ENCODE assay signal across 27 cellular contexts in genomic region chr16:67271446-67271845, GRCh38. TPM values are rescaled to one million over a fixed set of nuclear protein-coding genes. Genes with fewer than 3 reads are reported as not detected.
DNase-seq lines count a peak whose midpoint lies in the region; ATAC-seq, FAIRE-seq and TF ChIP-seq lines count a peak whose summit lies in the region.
"Had no signal": no experiment of that assay in that cellular context is flagged by ENCODE, and none has a peak within 500 bp of the region (broad histone marks: within the 10 kb centered on the region; RNA-seq: fewer than 3 reads in every experiment).

No MANE protein-coding gene starts in this region.

- no peak for TF ChIP-seq RAD21 in A549 (conservative IDR thresholded peaks at IDR 0.05 in 1 of 2, IDR thresholded peaks at IDR 0.05 in 1 of 2)

- no peak for TF ChIP-seq EP300 in A549 (IDR thresholded peaks at IDR 0.05)

- H3K4me1 ChIP-seq in A549 (peaks cover 15% of the 10 kb centered on the region), HUES6 (ENCODE audit: control insufficient read depth, insufficient read depth, low read length) (peaks cover 7% of the 10 kb centered on the region; the same call in 1 of the 2 replicates)
- H3K4me1 ChIP-seq: Peyer's patch had no signal

- intact Hi-C loops in posterior vena cava (cut with DNase I): no loop called here
- intact Hi-C loops in Right ventricle myocardium inferior (cut with DNase I): no loop called here

- FAIRE-seq in A549 (lab: Jason Lieb, UNC): no peak
- FAIRE-seq: GM18507, H54, HTR-8/SVneo had no signal

- peak overlapping the region; percentile 6 for H3K9ac ChIP-seq in HUES6 (ENCODE audit: low read length)
- H3K9ac ChIP-seq: KMS-11 had no signal

- no peak overlapping the region for H3K4me2 ChIP-seq in A549
- H3K4me2 ChIP-seq: KMS-11 had no signal

- TF ChIP-seq POLR2A in A549 (IDR thresholded peaks at IDR 0.05; ENCODE audit: low read length) (no peak), erythroblast (IDR thresholded peaks at IDR 0.05; ENCODE audit: low read length) (peak; percentile 30)

- POLR2A ChIA-PET in A549 (lab: Yijun Ruan, JAX): interaction anchor here (0.9 kb wide), 1 partner anchor 24 kb away, joined by 3 read pairs; the partner anchor contains the start of gene FHOD1

- CTCF ChIA-PET in A549 (lab: Yijun Ruan, JAX): interaction anchor here (0.9 to 4.6 kb wide), 7 partner anchors 7 to 294 kb away, joined by 3 to 25 read pairs (median 8); partner anchors contain the start of gene PLEKHG4

- TF ChIP-seq CTCF in A549 (IDR thresholded peaks at IDR 0.05): no peak

- H3K27ac ChIP-seq in A549 (0 out of 6 replicates have a peak overlapping the region, but pooled peaks of 1 of the 2 experiments have one; percentile 5), HUES6 (ENCODE audit: low read depth, low read length) (no peak overlapping the region)
- H3K27ac ChIP-seq: KMS-11, Peyer's patch, SJCRH30 had no signal

- H3K9me3 ChIP-seq in A549 (no peaks in the 10 kb centered on the region), HUES6 (ENCODE audit: control insufficient read depth, insufficient read depth, low read depth, low read length) (no peaks in the 10 kb centered on the region)
- H3K9me3 ChIP-seq: Peyer's patch, SJCRH30 had no signal

- H3K36me3 ChIP-seq in HUES6 (ENCODE audit: control insufficient read depth, insufficient read depth, low read length): no peaks in the 10 kb centered on the region
- H3K36me3 ChIP-seq: Peyer's patch, SJCRH30 had no signal

- peak; percentile 21 to 26; a peak in 4 of 6 replicates for ATAC-seq in A549
- ATAC-seq in HG03159 (IDR thresholded peaks at IDR 0.05; ENCODE audit: unreplicated experiment): no peak
- no peak for ATAC-seq in Right ventricle myocardium inferior
- ATAC-seq: SK-N-SH treated with all-trans-retinoic acid at 6 μM for 48 hours had no signal

- no peaks in the 10 kb centered on the region for H3K27me3 ChIP-seq in HUES6 (ENCODE audit: control insufficient read depth, insufficient read depth, low read length)
- H3K27me3 ChIP-seq: Peyer's patch, SJCRH30 had no signal

- 87% methylated on average over 4 of the region's 4 CpGs for whole genome bisulfite sequencing in A549 (ENCODE audit: missing lambda C conversion rate)

- DNase-seq in A549 (ENCODE audit: low read depth in 1 of 2, low spot score in 1 of 2) (no peak), erythroblast (lab: John Stamatoyannopoulos, UW) (no peak), posterior vena cava (ENCODE audit: low spot score) (peak; percentile 53), Right ventricle myocardium inferior (ENCODE audit: missing footprints) (no peak), NCI-H2107 treated with DMSO at 0.1 percent for 48 hours (lab: John Stamatoyannopoulos, UW; ENCODE audit: unreplicated experiment) (no peak), T-helper 2 cell (no peak)
- DNase-seq: DMS79 treated with DMSO at 0.1 percent for 48 hours, IMR-90, MM.1S, NCI-H1417, NCI-H1694, NCI-H2029 treated with DMSO at 0.1 percent for 48 hours, NCI-H2227 treated with DMSO at 0.1 percent for 48 hours, NCI-H526 treated with DMSO at 0.1 percent for 48 hours, SJCRH30 had no signal

- H3K4me3 ChIP-seq in A549 (no peak overlapping the region), HUES6 (ENCODE audit: low read depth, low read length) (no peak overlapping the region)
- H3K4me3 ChIP-seq: Peyer's patch, SJCRH30 had no signal

TF ChIP-seq in A549, 52 proteins besides CTCF, POLR2A, EP300 and RAD21:
- TF ChIP-seq TFCP2L1 (CRISPR knock-in tag; IDR thresholded peaks at IDR 0.05): no peak
- TF ChIP-seq FOSL2 (IDR thresholded peaks at IDR 0.05): no peak
- TF ChIP-seq FOSL2 (CRISPR knock-in tag; IDR thresholded peaks at IDR 0.05): no peak
- TF ChIP-seq HES2 (IDR thresholded peaks at IDR 0.05): no peak
- no peak for TF ChIP-seq FOXS1 (CRISPR knock-in tag; IDR thresholded peaks at IDR 0.05)
- no peak for TF ChIP-seq BCL3 (IDR thresholded peaks at IDR 0.05)
- no peak for TF ChIP-seq ESRRA (IDR thresholded peaks at IDR 0.05; ENCODE audit: borderline replicate concordance, low read length)
- TF ChIP-seq MAFK (IDR thresholded peaks at IDR 0.05; ENCODE audit: partially characterized antibody): no peak
- no peak for TF ChIP-seq HEYL (CRISPR knock-in tag; IDR thresholded peaks at IDR 0.05)
- TF ChIP-seq PHF8 (IDR thresholded peaks at IDR 0.05; ENCODE audit: borderline replicate concordance, low read depth): no peak
- no peak for TF ChIP-seq HDAC2 (IDR thresholded peaks at IDR 0.05)
- no peak for TF ChIP-seq MYC (IDR thresholded peaks at IDR 0.05; ENCODE audit: borderline replicate concordance, low read length)

RNA-seq across cellular contexts. Expression of gene PLEKHG4, which starts 7.9 kb away (rescaled TPM):
- polyA plus RNA-seq in A549 (2011; rRNA removed): 10.0 and 17.7 TPM in 2 replicates
- polyA plus RNA-seq in A549 (2012; cell fraction: cytosol; rRNA removed): 16.6 and 21.7 TPM in 2 replicates
- 99.4 and 105 TPM in 2 replicates for polyA plus RNA-seq in A549 (2012; cell fraction: nucleus; rRNA removed)
- 15.6 to 16.6 TPM (median 15.9 TPM) in 3 replicates for polyA plus RNA-seq in A549 (2017; fragmentation: RNase III; extraction: RNeasy Plus Mini Kit Qiagen cat#74134 plus additional on column Dnase treatment)
- 21.7 and 24.1 TPM in 2 replicates for polyA minus RNA-seq in A549 (2011; rRNA and poly(A)+ RNA removed)
- 1 to 10 TPM; 3.2 to 5.4 TPM for total RNA-seq in posterior vena cava
- 1.1 TPM for total RNA-seq in Right ventricle myocardium inferior
- total RNA-seq: SJCRH30 had no signal

RNA-seq across cellular contexts. Expression of gene SLC9A5, which starts 22.7 kb away (rescaled TPM):
- 0.83 and 1.1 TPM in 2 replicates for polyA plus RNA-seq in A549 (2011; rRNA removed)
- 1.2 and 1.3 TPM in 2 replicates for polyA plus RNA-seq in A549 (2012; cell fraction: cytosol; rRNA removed)
- polyA plus RNA-seq in A549 (2012; cell fraction: nucleus; rRNA removed): 8.4 and 9.9 TPM in 2 replicates
- 1.6 to 2.6 TPM (median 2.5 TPM) in 3 replicates for polyA plus RNA-seq in A549 (2017; fragmentation: RNase III; extraction: RNeasy Plus Mini Kit Qiagen cat#74134 plus additional on column Dnase treatment)
- 0.99 and 1.6 TPM in 2 replicates for polyA minus RNA-seq in A549 (2011; rRNA and poly(A)+ RNA removed)
- 1 to 10 TPM in 1 of 2 donors, under 1 TPM in 1; 0.57 to 1.1 TPM for total RNA-seq in posterior vena cava
- 0.84 TPM for total RNA-seq in Right ventricle myocardium inferior
- polyA plus RNA-seq: CD14-positive monocyte; CD8-positive, alpha-beta memory T cell had no signal

RNA-seq across cellular contexts. Expression of gene FHOD1, which starts 24.2 kb away (rescaled TPM):
- polyA plus RNA-seq in A549 (2011; rRNA removed) (16.1 and 18.1 TPM in 2 replicates), A549 (2017; fragmentation: RNase III; extraction: RNeasy Plus Mini Kit Qiagen cat#74134 plus additional on column Dnase treatment) (29.1 to 34.2 TPM (median 33.6 TPM) in 3 replicates)
- polyA plus RNA-seq in A549 (2012; cell fraction: cytosol; rRNA removed): 34.2 and 36.9 TPM in 2 replicates
- 169 and 214 TPM in 2 replicates for polyA plus RNA-seq in A549 (2012; cell fraction: nucleus; rRNA removed)
- 23.2 and 31.8 TPM in 2 replicates for polyA minus RNA-seq in A549 (2011; rRNA and poly(A)+ RNA removed)
- total RNA-seq in posterior vena cava (10 to 100 TPM; 23.8 to 32.9 TPM), Right ventricle myocardium inferior (15.3 TPM)

RNA-seq across cellular contexts. Expression of gene TMEM208, which starts 44.5 kb away (rescaled TPM):
- polyA plus RNA-seq in A549 (2011; rRNA removed) (70.2 and 73.5 TPM in 2 replicates), A549 (2017; fragmentation: RNase III; extraction: RNeasy Plus Mini Kit Qiagen cat#74134 plus additional on column Dnase treatment) (103 to 114 TPM (median 114 TPM) in 3 replicates)
- 117 and 121 TPM in 2 replicates for polyA plus RNA-seq in A549 (2012; cell fraction: cytosol; rRNA removed)
- 96.8 and 125 TPM in 2 replicates for polyA plus RNA-seq in A549 (2012; cell fraction: nucleus; rRNA removed)
- 61.1 and 70.3 TPM in 2 replicates for polyA minus RNA-seq in A549 (2011; rRNA and poly(A)+ RNA removed)
- total RNA-seq in posterior vena cava (10 to 100 TPM; 25.1 to 33.1 TPM), Right ventricle myocardium inferior (12.5 TPM)

RNA-seq across cellular contexts. Expression of gene KCTD19, which starts 55.1 kb away (rescaled TPM):
- polyA plus RNA-seq in A549 (2011; rRNA removed) (1.1 and 2.4 TPM in 2 replicates), A549 (2017; fragmentation: RNase III; extraction: RNeasy Plus Mini Kit Qiagen cat#74134 plus additional on column Dnase treatment) (0.57 to 1.00 TPM (median 0.76 TPM) in 3 replicates)
- polyA plus RNA-seq in A549 (2012; cell fraction: cytosol; rRNA removed): 0.36 and 0.84 TPM in 2 replicates
- 1.8 and 2.1 TPM in 2 replicates for polyA plus RNA-seq in A549 (2012; cell fraction: nucleus; rRNA removed)
- 1.2 and 4.5 TPM in 2 replicates for polyA minus RNA-seq in A549 (2011; rRNA and poly(A)+ RNA removed)
- total RNA-seq in posterior vena cava (not detected), Right ventricle myocardium inferior (not detected)
- total RNA-seq: B cell, NCI-H460, Peyer's patch had no signal
- polyA plus RNA-seq: CD14-positive monocyte; CD8-positive, alpha-beta memory T cell had no signal

Comparison
In these comparisons a context has a peak if more than half of its experiments do, and no peak if none do; other contexts are left out.
1. ATAC-seq: peak in A549 (2 of 2); none in HG03159 (single experiment) and Right ventricle myocardium inferior (single experiment).